ENCODE assay signal across 8 cellular contexts in genomic region chr5:131635755-131636479, GRCh38. TPM values are rescaled to one million over a fixed set of nuclear protein-coding genes. Genes with fewer than 3 reads are reported as not detected.
DNase-seq lines count a peak whose midpoint lies in the region; FAIRE-seq and TF ChIP-seq lines count a peak whose summit lies in the region.

No MANE protein-coding gene starts in this region.

- no peaks in the 10 kb centered on the region for H3K9me3 ChIP-seq in stomach

- H3K27ac ChIP-seq in stomach = peak overlapping the region; percentile 94 to 99 (median 99)

- intact Hi-C loops in stomach (cut with DNase I; ENCODE audit: low total_unique reads) = no loop called here

- 1 to 3% (median 1%) methylated on average over 16 of the region's 16 CpGs for WGBS in stomach, 5 donors

- no peaks in the 10 kb centered on the region for H3K27me3 ChIP-seq in stomach

- no peaks in the 10 kb centered on the region for H3K36me3 ChIP-seq in stomach

- peak; percentile 17 for DNase-seq in NCI-H2171 treated with DMSO at 0.1 percent for 48 hours (lab: John Stamatoyannopoulos, UW)
- DNase-seq in NCI-H2171 (lab: John Stamatoyannopoulos, UW) = no peak
- peak; percentile 6 for DNase-seq in NCI-H460 (ENCODE audit: extremely low read depth, low read depth)
- DNase-seq in brain pericyte (ENCODE audit: low read depth, low spot score) = peak; percentile 22
- peak; percentile 73 for DNase-seq in kidney glomerular epithelial cell (lab: John Stamatoyannopoulos, UW)
- no peak for DNase-seq in stomach
- no peak for DNase-seq in NCI-H2029 treated with DMSO at 0.1 percent for 48 hours (lab: John Stamatoyannopoulos, UW)
- no peak for DNase-seq in frontal cortex (ENCODE audit: low spot score in 2 of 2)

- H3K4me3 ChIP-seq in stomach = peak overlapping the region; percentile 63 to 83 (median 78)

- no peak for FAIRE-seq in frontal cortex (lab: Jason Lieb, UNC)

- H3K4me1 ChIP-seq in stomach = peaks cover 14 to 45% (median 32%) of the 10 kb centered on the region in 4 donors

- no peak for TF ChIP-seq EP300 in stomach (IDR thresholded peaks at IDR 0.05)

- no peak for TF ChIP-seq CTCF in stomach (IDR thresholded peaks at IDR 0.05)

- TF ChIP-seq POLR2A in stomach (IDR thresholded peaks at IDR 0.05) = no peak

RNA-seq across cellular contexts. Expression of gene RAPGEF6, which starts 0.9 kb away (rescaled TPM):
- 15.6 and 17.4 TPM in 2 replicates for total RNA-seq in NCI-H460 (2014; rRNA removed; shearing (Covaris generic))
- polyA plus RNA-seq in NCI-H460 (2014; cell fraction: nucleus; rRNA removed) = 4.1 and 11.6 TPM in 2 replicates
- 10 to 100 TPM; 17.9 to 43.9 (median 24.2) TPM for total RNA-seq in stomach
- 1 to 10 TPM; 1.4 to 2.4 (median 1.7) TPM for polyA plus RNA-seq in stomach
- 58.7 TPM for total RNA-seq in frontal cortex

Comparison
In these comparisons a context has a peak if more than half of its experiments do, and no peak if none do; other contexts are left out.
1. DNase-seq: peak in NCI-H2171 treated with DMSO at 0.1 percent for 48 hours (single experiment), NCI-H460 (single experiment), brain pericyte (single experiment) and kidney glomerular epithelial cell (single experiment); none in NCI-H2171 (single experiment), stomach (single experiment), NCI-H2029 treated with DMSO at 0.1 percent for 48 hours (single experiment) and frontal cortex (0 of 2).